Comparison of ENCODE assay signal across 2 cellular contexts in genomic region chr2:233851169-233851568, GRCh38.
TF ChIP-seq lines count a peak whose summit lies in the region.

No MANE protein-coding gene starts in this region.

TF ChIP-seq in HepG2, 621 proteins besides CTCF, POLR2A, EP300 and RAD21:
- TF ChIP-seq FOXJ3 (CRISPR knock-in tag; IDR thresholded peaks at IDR 0.05; ENCODE audit: borderline replicate concordance) (no peak), ZBTB40 (IDR thresholded peaks at IDR 0.05) (peak; percentile 83), ZBTB40 (CRISPR knock-in tag; IDR thresholded peaks at IDR 0.05) (peak; percentile 84; the same call in 1 of the 2 replicates)

TF ChIP-seq in GM12878, 131 proteins besides CTCF, POLR2A, EP300 and RAD21:
- no peak for TF ChIP-seq JUNB (IDR thresholded peaks at IDR 0.05)
- peak; percentile 91 for TF ChIP-seq ZBTB40 (IDR thresholded peaks at IDR 0.05; ENCODE audit: borderline replicate concordance)
TF ChIP-seq in GM12878: peak in this region for 1.
